Comparison of ENCODE assay signal across 14 cellular contexts in the genomic region with DNA sequence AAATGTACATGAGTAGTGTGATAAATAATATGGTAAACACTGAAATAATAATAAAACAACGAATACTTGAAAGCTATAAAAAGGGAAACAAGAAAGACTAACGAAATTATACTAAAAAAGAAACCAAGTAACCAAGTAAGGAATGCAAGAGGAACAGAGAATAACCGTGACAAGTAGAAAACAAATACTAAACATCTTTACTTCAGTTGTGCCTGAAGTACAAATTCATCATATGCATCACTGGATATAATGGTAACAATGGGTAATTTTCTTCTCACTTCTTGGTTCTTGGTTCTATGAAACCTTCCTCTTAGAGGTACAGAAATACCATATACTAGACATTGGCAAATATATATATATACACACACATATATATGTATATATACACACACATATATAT.
DNase-seq lines count a peak whose midpoint lies in the region; ATAC-seq and TF ChIP-seq lines count a peak whose summit lies in the region.
"Had no signal": no experiment of that assay in that cellular context is flagged by ENCODE, and none has a peak within 500 bp of the region (broad histone marks: within the 10 kb centered on the region; RNA-seq: fewer than 3 reads in every experiment).

No MANE protein-coding gene starts in this region.

- peak; percentile 51 for DNase-seq in OCI-LY7 (ENCODE audit: low spot score)
- no peak for DNase-seq in activated CD4-positive, alpha-beta memory T cell treated with anti-CD3 and anti-CD28 coated beads, Interleukin-2, amount 10 ng/mL, durations not matched to agents 7 days and 5 days
- DNase-seq in chondrocyte (ENCODE audit: low spot score), result no peak
- DNase-seq in OCI-M2 (lab: John Stamatoyannopoulos, UW; ENCODE audit: unreplicated experiment), result no peak
- DNase-seq in NCI-H187 treated with DMSO at 0.1 percent for 48 hours (lab: John Stamatoyannopoulos, UW), result no peak
- DNase-seq: activated CD4-positive, alpha-beta T cell treated with anti-CD3 and anti-CD28 coated beads, Interleukin-2, amount 10 ng/mL, durations not matched to agents 7 days and 5 days; CD4-positive, alpha-beta T cell; islet precursor cell; NCI-H446 had no signal

- H4K20me1 ChIP-seq in OCI-LY7 (ENCODE audit: insufficient read depth, low read length), result no peaks in the 10 kb centered on the region

- H3K4me2 ChIP-seq in OCI-LY7 (ENCODE audit: low read length), result peak overlapping the region; percentile 57

- peak overlapping the region; percentile 38 for H3K4me3 ChIP-seq in OCI-LY7 (ENCODE audit: low read depth, low read length, poor library complexity, severe bottlenecking)
- H3K4me3 ChIP-seq: upper lobe of left lung had no signal

- ATAC-seq in GM18861 (IDR thresholded peaks at IDR 0.05; ENCODE audit: unreplicated experiment), result peak; percentile 68
- peak; percentile 91 for ATAC-seq in GM21528 (IDR thresholded peaks at IDR 0.05; ENCODE audit: low FRiP score, unreplicated experiment)
- ATAC-seq in HG03064 (IDR thresholded peaks at IDR 0.05; ENCODE audit: low read depth, unreplicated experiment), result peak; percentile 86

- H3K4me1 ChIP-seq in OCI-LY7 (ENCODE audit: insufficient read depth, low read length, poor library complexity, severe bottlenecking), result peaks cover 50% of the 10 kb centered on the region
- H3K4me1 ChIP-seq: upper lobe of left lung had no signal

- peak overlapping the region; percentile 75 for H3K27ac ChIP-seq in OCI-LY7 (ENCODE audit: low read depth, low read length, poor library complexity, severe bottlenecking)
- H3K27ac ChIP-seq: upper lobe of left lung had no signal

- H3K9me3 ChIP-seq in OCI-LY7 (ENCODE audit: low read length), result peaks cover 43% of the 10 kb centered on the region
- H3K9me3 ChIP-seq: upper lobe of left lung had no signal

- H3K36me3 ChIP-seq in OCI-LY7 (ENCODE audit: insufficient read depth, low read length), result peaks cover 80% of the 10 kb centered on the region
- H3K36me3 ChIP-seq: upper lobe of left lung had no signal

- CTCF ChIA-PET in OCI-LY7 (lab: Charles Lee; ENCODE audit: unreplicated experiment), result no interaction called here
- CTCF ChIA-PET in activated CD4-positive, alpha-beta memory T cell treated with anti-CD3 and anti-CD28 coated beads, Interleukin-2, amount 10 ng/mL, durations not matched to agents 7 days and 5 days (lab: Charles Lee), result no interaction called here

- no peak overlapping the region for H3K27ac Mint-ChIP-seq in activated CD4-positive, alpha-beta memory T cell treated with anti-CD3 and anti-CD28 coated beads, Interleukin-2, amount 10 ng/mL, durations not matched to agents 7 days and 5 days
- H3K27ac Mint-ChIP-seq in chondrocyte (ENCODE audit: unreplicated experiment), result no peak overlapping the region
- H3K27ac Mint-ChIP-seq: activated CD4-positive, alpha-beta T cell treated with anti-CD3 and anti-CD28 coated beads, Interleukin-2, amount 10 ng/mL, durations not matched to agents 7 days and 5 days; CD4-positive, alpha-beta T cell had no signal

- POLR2A ChIA-PET in OCI-LY7 (lab: Charles Lee), result interaction anchor here (1.3 to 1.8 kb wide), 4 partner anchors 9 to 66 kb away, joined by 4 to 5 read pairs (median 4); no protein-coding TSS in a partner anchor
- POLR2A ChIA-PET in activated CD4-positive, alpha-beta memory T cell treated with anti-CD3 and anti-CD28 coated beads, Interleukin-2, amount 10 ng/mL, durations not matched to agents 7 days and 5 days (lab: Charles Lee), result no interaction called here

- BruUV-seq in OCI-LY7 (replicated peaks; lab: Mats Ljungman, UMichigan), result no TSS peak

- intact Hi-C loops in OCI-LY7 (cut with micrococcal nuclease; ENCODE audit: unreplicated experiment), result loop anchor here (10.0 kb wide), 3 partner anchors 555 to 1645 kb away; a partner anchor contains a TSS

- no peaks in the 10 kb centered on the region for H3K9me2 ChIP-seq in OCI-LY7 (ENCODE audit: insufficient read depth, low read length)

- no peak overlapping the region for H2AFZ ChIP-seq in OCI-LY7 (ENCODE audit: low read length)

- H3K9me3 Mint-ChIP-seq in activated CD4-positive, alpha-beta memory T cell treated with anti-CD3 and anti-CD28 coated beads, Interleukin-2, amount 10 ng/mL, durations not matched to agents 7 days and 5 days, result peaks cover 3% of the 10 kb centered on the region
- H3K9me3 Mint-ChIP-seq in chondrocyte (ENCODE audit: low read depth), result peaks cover 5% of the 10 kb centered on the region
- H3K9me3 Mint-ChIP-seq: activated naive CD4-positive, alpha-beta T cell treated with anti-CD3 and anti-CD28 coated beads, Interleukin-2, amount 50 U/mL, for 24 hours had no signal

- no peak overlapping the region for H3K4me3 Mint-ChIP-seq in activated CD4-positive, alpha-beta memory T cell treated with anti-CD3 and anti-CD28 coated beads, Interleukin-2, amount 10 ng/mL, durations not matched to agents 7 days and 5 days
- no peak overlapping the region for H3K4me3 Mint-ChIP-seq in chondrocyte (ENCODE audit: unreplicated experiment)
- H3K4me3 Mint-ChIP-seq: activated CD4-positive, alpha-beta T cell treated with anti-CD3 and anti-CD28 coated beads, Interleukin-2, amount 10 ng/mL, durations not matched to agents 7 days and 5 days; activated naive CD4-positive, alpha-beta T cell treated with anti-CD3 and anti-CD28 coated beads, Interleukin-2, amount 50 U/mL, for 24 hours; CD4-positive, alpha-beta T cell had no signal

- H3K79me2 ChIP-seq in OCI-LY7 (ENCODE audit: insufficient read depth, low read depth, low read length), result peaks cover 96% of the 10 kb centered on the region

- H3K4me1 Mint-ChIP-seq in activated CD4-positive, alpha-beta memory T cell treated with anti-CD3 and anti-CD28 coated beads, Interleukin-2, amount 10 ng/mL, durations not matched to agents 7 days and 5 days, result no peaks in the 10 kb centered on the region
- H3K4me1 Mint-ChIP-seq in chondrocyte (ENCODE audit: low read depth), result no peaks in the 10 kb centered on the region
- H3K4me1 Mint-ChIP-seq: activated CD4-positive, alpha-beta T cell treated with anti-CD3 and anti-CD28 coated beads, Interleukin-2, amount 10 ng/mL, durations not matched to agents 7 days and 5 days had no signal

- no peaks in the 10 kb centered on the region for H3K27me3 Mint-ChIP-seq in activated CD4-positive, alpha-beta memory T cell treated with anti-CD3 and anti-CD28 coated beads, Interleukin-2, amount 10 ng/mL, durations not matched to agents 7 days and 5 days
- H3K27me3 Mint-ChIP-seq in chondrocyte (ENCODE audit: low read depth), result no peaks in the 10 kb centered on the region
- H3K27me3 Mint-ChIP-seq: activated CD4-positive, alpha-beta T cell treated with anti-CD3 and anti-CD28 coated beads, Interleukin-2, amount 10 ng/mL, durations not matched to agents 7 days and 5 days; activated naive CD4-positive, alpha-beta T cell treated with anti-CD3 and anti-CD28 coated beads, Interleukin-2, amount 50 U/mL, for 24 hours; CD4-positive, alpha-beta T cell had no signal

- no peaks in the 10 kb centered on the region for H3K36me3 Mint-ChIP-seq in activated CD4-positive, alpha-beta memory T cell treated with anti-CD3 and anti-CD28 coated beads, Interleukin-2, amount 10 ng/mL, durations not matched to agents 7 days and 5 days (ENCODE audit: low read depth)
- no peaks in the 10 kb centered on the region for H3K36me3 Mint-ChIP-seq in chondrocyte (ENCODE audit: low read depth)
- H3K36me3 Mint-ChIP-seq: activated naive CD4-positive, alpha-beta T cell treated with anti-CD3 and anti-CD28 coated beads, Interleukin-2, amount 50 U/mL, for 24 hours had no signal

- no peak for TF ChIP-seq CTCF in OCI-LY7 (conservative IDR thresholded peaks at IDR 0.05; ENCODE audit: low read length)
- TF ChIP-seq CTCF in chondrocyte (IDR thresholded peaks at IDR 0.05), result no peak
